8 cellular contexts compared by ENCODE assay signal in the genomic region with DNA sequence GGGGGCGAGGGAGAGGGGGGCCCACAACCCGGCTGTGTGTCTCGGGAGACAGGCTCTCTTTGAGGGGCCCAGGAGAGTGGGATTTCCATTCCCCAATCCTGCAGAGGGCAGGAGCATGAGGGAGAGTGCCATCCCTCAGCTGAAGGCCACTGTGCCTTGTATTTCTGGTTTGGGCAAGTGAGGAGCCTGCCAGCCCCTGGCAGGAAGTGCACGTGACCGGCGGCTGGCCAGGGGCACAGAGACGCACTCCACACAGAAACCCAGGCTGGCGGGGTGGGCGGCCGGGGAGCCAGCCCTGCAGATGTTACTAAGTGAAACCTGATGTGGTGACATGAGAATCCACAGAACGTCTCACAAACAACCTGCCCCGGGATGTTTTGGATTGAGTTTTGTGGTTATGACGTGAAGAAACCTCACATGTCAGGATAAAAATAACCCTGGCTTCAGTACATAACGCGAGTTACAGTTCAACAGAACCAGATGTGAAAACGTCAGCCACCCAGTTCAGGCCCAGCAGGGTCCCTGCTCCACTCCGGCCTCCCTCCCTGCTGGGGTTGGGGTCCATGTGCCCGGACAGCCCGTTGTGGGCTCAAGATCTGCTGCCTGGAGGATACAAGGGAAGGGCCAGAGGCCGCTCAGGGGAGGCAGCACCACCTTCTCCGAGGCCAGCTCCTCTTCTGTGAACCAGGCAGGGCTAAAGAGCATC. TPM values are rescaled to one million over a fixed set of nuclear protein-coding genes. Genes with fewer than 3 reads are reported as not detected.
A peak's percentile ranks its signal among the peaks of the same experiment; 100 is the strongest.
DNase-seq lines count a peak whose midpoint lies in the region; ATAC-seq, FAIRE-seq and TF ChIP-seq lines count a peak whose summit lies in the region.

No MANE protein-coding gene starts in this region.

- no peaks in the 10 kb centered on the region for H3K27me3 ChIP-seq in adrenal gland
- no peaks in the 10 kb centered on the region for H3K27me3 ChIP-seq in keratinocyte (ENCODE audit: control insufficient read depth, extremely low read depth, insufficient read depth, low read length)

- H3K27ac ChIP-seq in adrenal gland (peak overlapping the region in 4 of 5 donors; percentile 77 to 91 (median 84)), keratinocyte (ENCODE audit: control insufficient read depth, insufficient read depth, low read length) (no peak overlapping the region)

- H3K4me3 ChIP-seq in adrenal gland (no peak overlapping the region), keratinocyte (ENCODE audit: control insufficient read depth in 2 of 3, extremely low read depth in 1 of 3, insufficient read depth in 2 of 3, low read depth in 1 of 3, low read length in 3 of 3) (no peak overlapping the region)

- no peak overlapping the region for H2AFZ ChIP-seq in keratinocyte (ENCODE audit: control insufficient read depth, low read length)

- no peaks in the 10 kb centered on the region for H4K20me1 ChIP-seq in keratinocyte (ENCODE audit: control insufficient read depth, extremely low read depth, insufficient read depth, low read length)

- 24 to 38% (median 30%) methylated on average over 10 to 21 of the region's 21 CpGs for WGBS in adrenal gland, 4 donors

- dilution Hi-C loops in keratinocyte (cut with MboI; ENCODE audit: extremely low pct_ligation_motif_present, low sequenced_read_pairs): no loop called here

- H3K36me3 ChIP-seq in adrenal gland (replicated peaks in 1 of 2) (no peaks in the 10 kb centered on the region), keratinocyte (ENCODE audit: control insufficient read depth in 2 of 2, extremely low read depth in 1 of 2, insufficient read depth in 2 of 2, low read length in 2 of 2) (peaks cover 0 to 5% of the 10 kb centered on the region in 2 experiments)

- ATAC-seq in HG02759 (IDR thresholded peaks at IDR 0.05; ENCODE audit: unreplicated experiment): peak; percentile 92

- H3K9me3 ChIP-seq in adrenal gland (replicated peaks in 1 of 3) (no peaks in the 10 kb centered on the region), keratinocyte (ENCODE audit: control insufficient read depth, low read depth, low read length) (no peaks in the 10 kb centered on the region)

- no peak overlapping the region for H3K4me2 ChIP-seq in keratinocyte (ENCODE audit: control insufficient read depth, extremely low read depth, insufficient read depth, low read depth, low read length)

- intact Hi-C loops in adrenal gland (cut with DNase I): loop anchor here in 1 of 2 donors (5.0 kb wide), 1 partner anchor 40 kb away; no protein-coding TSS in a partner anchor

- no peaks in the 10 kb centered on the region for H3K79me2 ChIP-seq in keratinocyte (ENCODE audit: control insufficient read depth, insufficient read depth, low read length)

- no peaks in the 10 kb centered on the region for H3K9me1 ChIP-seq in keratinocyte (ENCODE audit: control insufficient read depth, extremely low read depth, insufficient read depth, low read length)

- in situ Hi-C loops in SK-MEL-5 (cut with HindIII; ENCODE audit: low pct_unique_long_range_greater_than_20kb, low sequenced_read_pairs): no loop called here

- TF ChIP-seq CTCF in adrenal gland (IDR thresholded peaks at IDR 0.05) (no peak), keratinocyte (optimal IDR thresholded peaks at IDR 0.05 in 1 of 3, IDR thresholded peaks at IDR 0.05 in 1 of 3, conservative IDR thresholded peaks at IDR 0.05 in 1 of 3; ENCODE audit: extremely low read depth in 1 of 3, insufficient read depth in 2 of 3, low read length in 3 of 3) (no peak)

- no peak for TF ChIP-seq POLR2A in GM12892 (IDR thresholded peaks at IDR 0.05; ENCODE audit: low read depth, low read length)
- TF ChIP-seq POLR2A in adrenal gland (IDR thresholded peaks at IDR 0.05): peak in 1 of 2 donors; percentile 42

- peak; percentile 82 for DNase-seq in GM12892 (ENCODE audit: insufficient read length)
- peak; percentile 80 for DNase-seq in SK-MEL-5 (ENCODE audit: low read depth, low spot score)
- DNase-seq in adrenal gland: peak; percentile 61 to 88 (median 73)
- DNase-seq in keratinocyte (ENCODE audit: low read depth, low spot score): no peak
- peak; percentile 24 for DNase-seq in stimulated activated CD8-positive, alpha-beta memory T cell treated with anti-CD3 and anti-CD28 coated beads, Interleukin-15, amount 100 ng/mL, for 1 hour (ENCODE audit: low read depth)
- DNase-seq in NCI-H187 treated with DMSO at 0.1 percent for 48 hours (lab: John Stamatoyannopoulos, UW): no peak
- no peak for DNase-seq in kidney glomerular epithelial cell (lab: John Stamatoyannopoulos, UW)

- H3K4me1 ChIP-seq in adrenal gland (replicated peaks in 1 of 2): peaks cover 16 to 33% of the 10 kb centered on the region in 2 donors
- peaks cover 12% of the 10 kb centered on the region for H3K4me1 ChIP-seq in keratinocyte (ENCODE audit: control insufficient read depth, extremely low read depth, insufficient read depth, low read length)

- H3K9ac ChIP-seq in keratinocyte (ENCODE audit: control insufficient read depth, extremely low read depth, insufficient read depth, low read length): peak overlapping the region; percentile 6

- FAIRE-seq in GM12892 (lab: Jason Lieb, UNC) (peak; percentile 86), keratinocyte (lab: Jason Lieb, UNC) (peak; percentile 68)

RNA-seq across cellular contexts. Expression of a gene that starts 51.7 kb away (rescaled TPM):
- not detected for polyA plus RNA-seq in GM12892 (2012; ENCODE audit: missing spikeins)
- 1.7 and 4.0 TPM in 2 replicates for total RNA-seq in SK-MEL-5 (2014; rRNA removed; shearing (Covaris generic))
- 7.6 and 15.8 TPM in 2 replicates for polyA plus RNA-seq in SK-MEL-5 (2015; cell fraction: cytosol; rRNA removed)
- 16.8 and 18.0 TPM in 2 replicates for polyA plus RNA-seq in SK-MEL-5 (2015; cell fraction: nucleus; rRNA removed)
- 100 to 1,000 TPM in 1 of 8 donors, 10 to 100 TPM in 7; 60.1 to 127 (median 76.2) TPM for total RNA-seq in adrenal gland
- polyA plus RNA-seq in adrenal gland: 100 to 1,000 TPM in 1 of 3 donors, 10 to 100 TPM in 2; 32.4 to 145 (median 39.2) TPM
- polyA plus RNA-seq in keratinocyte: 13.3 to 22.3 TPM (median 21.8 TPM) in 3 replicates
- 24.4 TPM for polyA plus RNA-seq in keratinocyte (2011; ENCODE audit: low read depth)
- polyA plus RNA-seq in keratinocyte (2011; cell fraction: cytosol; rRNA removed): 15.5 and 40.8 TPM in 2 replicates
- 38.5 and 49.9 TPM in 2 replicates for polyA plus RNA-seq in keratinocyte (2011; cell fraction: nucleus; rRNA removed)
- polyA plus RNA-seq in keratinocyte (2012; ENCODE audit: low replicate concordance): 16.8 and 39.7 TPM in 2 replicates
- 12.8 to 45.1 TPM (median 20.7 TPM) in 3 replicates for polyA minus RNA-seq in keratinocyte
- polyA minus RNA-seq in keratinocyte (2011; cell fraction: cytosol; rRNA and poly(A)+ RNA removed): 52.2 TPM
- 20.7 and 31.0 TPM in 2 replicates for polyA minus RNA-seq in keratinocyte (2011; cell fraction: nucleus; rRNA and poly(A)+ RNA removed)

Comparison
In these comparisons a context has a peak if more than half of its experiments do, and no peak if none do; other contexts are left out.
1. DNase-seq: peak in GM12892 (single experiment), SK-MEL-5 (single experiment), adrenal gland (7 of 7) and stimulated activated CD8-positive, alpha-beta memory T cell treated with anti-CD3 and anti-CD28 coated beads, Interleukin-15, amount 100 ng/mL, for 1 hour (single experiment); none in keratinocyte (single experiment), NCI-H187 treated with DMSO at 0.1 percent for 48 hours (single experiment) and kidney glomerular epithelial cell (single experiment).
2. RNA of a gene that starts 51.7 kb away (total RNA-seq): 60.1 to 127 TPM in adrenal gland; 1.7 to 4.0 TPM in SK-MEL-5; every median in the first group is over 10 times any median in the second.